ENCODE assay signal across 20 cellular contexts in the genomic region with DNA sequence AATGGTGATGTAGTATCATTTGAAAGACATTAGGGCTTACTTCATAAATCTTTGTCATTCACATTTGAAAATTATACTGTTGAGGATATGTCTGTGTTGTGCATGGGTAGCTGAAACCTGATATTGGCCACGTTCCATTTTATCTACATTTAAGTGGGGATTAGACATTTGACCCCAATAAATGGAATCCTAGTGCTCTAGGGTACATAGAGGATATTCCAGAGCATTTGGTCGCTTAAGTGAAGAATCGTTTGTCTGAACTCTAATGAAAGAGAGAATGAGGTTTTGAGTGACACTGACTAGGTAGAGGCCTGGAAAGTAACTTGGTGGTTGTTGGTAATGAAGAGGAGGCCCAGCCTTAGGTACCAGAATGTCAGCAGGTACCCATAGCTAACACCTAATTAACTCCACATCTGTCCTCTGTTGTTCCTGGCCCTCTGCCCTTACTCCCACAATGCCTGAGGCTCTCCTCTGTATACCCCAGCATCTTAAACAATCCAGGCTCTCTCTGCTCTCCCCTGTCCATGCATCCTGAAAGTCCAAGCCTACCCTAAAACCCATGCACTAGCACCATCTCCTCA.
"Had no signal": no experiment of that assay in that cellular context is flagged by ENCODE, and none has a peak within 500 bp of the region (broad histone marks: within the 10 kb centered on the region; RNA-seq: fewer than 3 reads in every experiment).

No MANE protein-coding gene starts in this region.

- H3K9me3 ChIP-seq: lower lobe of right lung, sigmoid colon, tibial artery had no signal

- H3K27me3 ChIP-seq: sigmoid colon, tibial artery had no signal

- H3K4me1 ChIP-seq: lower lobe of right lung had no signal

- H3K27ac ChIP-seq: epithelial cell of prostate, lower lobe of right lung, sigmoid colon had no signal

- H3K36me3 ChIP-seq: lower lobe of right lung, sigmoid colon, tibial artery had no signal

- ATAC-seq: activated CD8-positive, alpha-beta T cell treated with anti-CD3 and anti-CD28 coated beads, Interleukin-2, amount 10 ng/mL, durations not matched to agents 7 days and 5 days; lower lobe of right lung had no signal

- H3K4me3 ChIP-seq: lower lobe of right lung, sigmoid colon, tibial artery had no signal

- DNase-seq: activated CD4-positive, alpha-beta T cell treated with anti-CD3 and anti-CD28 coated beads, Interleukin-2, amount 10 ng/mL, durations not matched to agents 24 days and 14 days; activated CD4-positive, CD25-positive, alpha-beta regulatory T cell; activated CD8-positive, alpha-beta T cell treated with anti-CD3 and anti-CD28 coated beads, Interleukin-2, amount 10 ng/mL, durations not matched to agents 7 days and 5 days; activated naive CD4-positive, alpha-beta T cell treated with Interleukin-2 at 50 U/mL for 16 hours; activated naive CD8-positive, alpha-beta T cell treated with anti-CD3 and anti-CD28 coated beads, Interleukin-2, amount 10 ng/mL, durations not matched to agents 7 days and 5 days; activated T-cell treated with anti-CD3 and anti-CD28 coated beads, Interleukin-2, amount 50 U/mL, for 24 hours; amygdala; caudate nucleus; foreskin fibroblast; hippocampal formation; islet precursor cell; left colon; lower lobe of right lung; nephron progenitor cell; nucleus accumbens; posterior cingulate gyrus; sigmoid colon; stimulated activated naive CD4-positive, alpha-beta T cell; tibial artery had no signal
